Comparison of ENCODE assay signal across 23 cellular contexts in the genomic region with DNA sequence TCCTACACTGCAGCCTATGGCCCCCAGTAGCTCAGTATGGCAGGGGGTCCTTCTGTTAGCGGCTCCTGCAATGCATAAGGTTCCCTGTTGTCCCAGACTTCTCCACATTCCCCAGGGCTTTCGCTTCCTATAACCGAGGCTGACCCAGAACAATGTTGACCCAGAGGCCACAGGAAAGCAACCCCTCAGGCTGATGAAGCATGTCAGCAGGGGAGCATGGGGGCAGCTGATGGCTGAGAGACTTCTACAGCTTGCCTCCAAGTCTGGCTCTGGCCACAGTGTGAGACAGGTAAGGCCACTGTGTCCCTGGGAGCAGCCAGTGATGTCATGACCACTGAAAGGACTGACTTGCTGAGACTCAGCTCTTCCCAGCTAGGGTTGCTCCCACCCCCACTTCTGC. TPM values are rescaled to one million over a fixed set of nuclear protein-coding genes. Genes with fewer than 3 reads are reported as not detected.
"Had no signal": no experiment of that assay in that cellular context is flagged by ENCODE, and none has a peak within 500 bp of the region (broad histone marks: within the 10 kb centered on the region; RNA-seq: fewer than 3 reads in every experiment).

No MANE protein-coding gene starts in this region.

- H3K27ac Mint-ChIP-seq: naive B cell; nephron; stimulated activated naive B cell treated with anti-CD40 and anti-IgM and Interleukin-4, amounts not matched to agents 10 μg/mL and 1 μg/mL and 100 μg/mL, for 72 hours had no signal

- H3K27me3 ChIP-seq: heart left ventricle, stomach, transverse colon had no signal

- H3K9me3 ChIP-seq: heart left ventricle, psoas muscle, spleen, stomach, thoracic aorta, transverse colon had no signal

- ATAC-seq: left ventricle myocardium superior; psoas muscle; sciatic nerve; stimulated activated naive B cell treated with anti-CD40 and anti-IgM and Interleukin-4, amounts not matched to agents 10 μg/mL and 1 μg/mL and 100 μg/mL, for 72 hours had no signal

- H3K9me3 Mint-ChIP-seq: nephron had no signal

- H3K4me1 ChIP-seq: psoas muscle, stomach, transverse colon had no signal

- DNase-seq: effector CD4-positive, alpha-beta T cell; foreskin melanocyte; heart left ventricle; left ventricle myocardium superior; mesenchymal stem cell; naive B cell; psoas muscle; retina; spleen; stimulated activated CD4-positive, alpha-beta T cell treated with anti-CD3 and anti-CD28 coated beads, Interleukin-2, amount 100 ng/mL, for 24 hours; stimulated activated CD4-positive, alpha-beta T cell treated with anti-CD3 and anti-CD28 coated beads, Interleukin-4, amount 100 ng/mL, for 4 hours; stimulated activated naive B cell treated with anti-CD40 and anti-IgM and Interleukin-4, amounts not matched to agents 10 μg/mL and 1 μg/mL and 100 μg/mL, for 72 hours; stomach; substantia nigra; transverse colon had no signal

- H3K4me3 Mint-ChIP-seq: naive B cell; nephron; stimulated activated naive B cell treated with anti-CD40 and anti-IgM and Interleukin-4, amounts not matched to agents 10 μg/mL and 1 μg/mL and 100 μg/mL, for 72 hours had no signal

- H3K27ac ChIP-seq: coronary artery, heart left ventricle, psoas muscle, spleen, stomach, thoracic aorta, transverse colon had no signal

- H3K4me3 ChIP-seq: coronary artery, heart left ventricle, lung, psoas muscle, spleen, stomach, thoracic aorta, transverse colon had no signal

- H3K27me3 Mint-ChIP-seq: naive B cell; stimulated activated naive B cell treated with anti-CD40 and anti-IgM and Interleukin-4, amounts not matched to agents 10 μg/mL and 1 μg/mL and 100 μg/mL, for 72 hours had no signal

- H3K36me3 ChIP-seq: spleen, stomach, thoracic aorta, transverse colon had no signal

RNA-seq across cellular contexts. Expression of a gene that starts 15.9 kb away (rescaled TPM):
- total RNA-seq: dermis microvascular lymphatic vessel endothelial cell, glomerular endothelial cell had no signal
- polyA plus RNA-seq: keratinocyte had no signal
